Comparison of ENCODE assay signal across 8 cellular contexts in genomic region chr1:204104331-204105222, GRCh38. TPM values are rescaled to one million over a fixed set of nuclear protein-coding genes. Genes with fewer than 3 reads are reported as not detected.
DNase-seq lines count a peak whose midpoint lies in the region; ATAC-seq and TF ChIP-seq lines count a peak whose summit lies in the region.

No MANE protein-coding gene starts in this region.

- in situ Hi-C loops in mammary epithelial cell (cut with MboI; ENCODE audit: low sequenced_read_pairs in 2 of 2): no loop called here

- peaks cover 58% of the 10 kb centered on the region for H3K79me2 ChIP-seq in mammary epithelial cell (ENCODE audit: insufficient read depth, low read length)

- peak overlapping the region; percentile 75 for H2AFZ ChIP-seq in mammary epithelial cell (ENCODE audit: low read depth, low read length)

- dilution Hi-C loops in mammary epithelial cell (cut with HindIII; ENCODE audit: low sequenced_read_pairs): loop anchor here (5.0 kb wide), 2 partner anchors 62 to 102 kb away; no protein-coding TSS in a partner anchor

- H3K4me3 ChIP-seq in mammary epithelial cell (replicated peaks in 1 of 3; ENCODE audit: insufficient read depth in 1 of 3, low read depth in 2 of 3, low read length in 3 of 3) (no peak overlapping the region), mucosa of rectum (ENCODE audit: low read length in 2 of 2) (peak overlapping the region in 1 of 2 donors; percentile 19)

- TF ChIP-seq CTCF in C4-2B (conservative IDR thresholded peaks at IDR 0.05) (no peak), mammary epithelial cell (conservative IDR thresholded peaks at IDR 0.05 in 1 of 2, IDR thresholded peaks at IDR 0.05 in 1 of 2; ENCODE audit: extremely low read depth in 1 of 2, insufficient read depth in 1 of 2, low read depth in 1 of 2, low read length in 2 of 2) (no peak)

- CTCF ChIA-PET in mammary epithelial cell (lab: Charles Lee; ENCODE audit: low non-redundant PET): interaction anchor here (0.7 kb wide), 1 partner anchor 23 kb away, joined by 4 read pairs; no protein-coding TSS in a partner anchor

- DNase-seq in KG1 (lab: John Stamatoyannopoulos, UW): peak; percentile 79
- peak; percentile 17 for DNase-seq in mammary epithelial cell
- DNase-seq in stimulated activated CD4-positive, alpha-beta T cell treated with anti-CD3 and anti-CD28 coated beads, Interleukin-4, amount 100 ng/mL, for 4 hours: no peak
- DNase-seq in head of caudate nucleus: no peak

- H3K9me3 ChIP-seq in mammary epithelial cell (replicated peaks; ENCODE audit: insufficient read depth, low read length) (no peaks in the 10 kb centered on the region), mucosa of rectum (ENCODE audit: control insufficient read depth in 2 of 2, low read length in 2 of 2) (no peaks in the 10 kb centered on the region)

- H3K36me3 ChIP-seq in mammary epithelial cell (ENCODE audit: insufficient read depth, low read length): no peaks in the 10 kb centered on the region
- H3K36me3 ChIP-seq in mucosa of rectum (ENCODE audit: control insufficient read depth in 2 of 2, insufficient read depth in 2 of 2, low read length in 2 of 2): no peaks in the 10 kb centered on the region

- H3K27me3 ChIP-seq in mammary epithelial cell (ENCODE audit: insufficient read depth, low read length): no peaks in the 10 kb centered on the region
- no peaks in the 10 kb centered on the region for H3K27me3 ChIP-seq in mucosa of rectum (ENCODE audit: control insufficient read depth in 2 of 2, insufficient read depth in 2 of 2, low read length in 2 of 2)

- H3K4me1 ChIP-seq in mammary epithelial cell (ENCODE audit: insufficient read depth, low read length) (peaks cover 35% of the 10 kb centered on the region), mucosa of rectum (ENCODE audit: control insufficient read depth in 2 of 2, insufficient read depth in 2 of 2, low read length in 2 of 2) (peaks cover 18 to 29% of the 10 kb centered on the region in 2 donors)

- intact Hi-C loops in mammary epithelial cell (cut with micrococcal nuclease): no loop called here
- intact Hi-C loops in head of caudate nucleus (cut with DNase I): no loop called here

- ATAC-seq in HG03520 (IDR thresholded peaks at IDR 0.05; ENCODE audit: unreplicated experiment) (no peak), GM21723 (IDR thresholded peaks at IDR 0.05; ENCODE audit: unreplicated experiment) (no peak)

- H3K4me2 ChIP-seq in mammary epithelial cell (ENCODE audit: insufficient read depth, low read depth, low read length): peak overlapping the region; percentile 56

- 77% methylated on average over 9 of the region's 15 CpGs for WGBS in mammary epithelial cell (ENCODE audit: low coverage, missing lambda C conversion rate)

- H4K20me1 ChIP-seq in mammary epithelial cell (ENCODE audit: insufficient read depth, low read length): no peaks in the 10 kb centered on the region

- no TSS peak for BruUV-seq in mammary epithelial cell (replicated peaks; lab: Mats Ljungman, UMichigan)

- H3K9ac ChIP-seq in mammary epithelial cell (ENCODE audit: insufficient read depth, low read length) (no peak overlapping the region), mucosa of rectum (ENCODE audit: low read depth in 1 of 2, low read length in 2 of 2) (peak overlapping the region in 1 of 2 donors; percentile 16)

- H3K27ac ChIP-seq in C4-2B (peak overlapping the region; percentile 4), mammary epithelial cell (ENCODE audit: insufficient read depth, low read depth, low read length) (no peak overlapping the region), mucosa of rectum (ENCODE audit: low read depth in 2 of 2, low read length in 2 of 2) (peak overlapping the region; percentile 57 to 64)

RNA-seq across cellular contexts. Expression of gene SOX13, which starts 31.7 kb away (rescaled TPM):
- 10 to 100 TPM in 1 of 2 donors, 1 to 10 TPM in 1; 7.8 to 22.0 TPM for total RNA-seq in mammary epithelial cell
- polyA plus RNA-seq in mammary epithelial cell: 13.2 TPM
- polyA minus RNA-seq in mammary epithelial cell: 18.0 TPM

RNA-seq across cellular contexts. Expression of gene ETNK2, which starts 47.3 kb away (rescaled TPM):
- 10 to 100 TPM in 1 of 2 donors, 1 to 10 TPM in 1; 6.2 to 17.2 TPM for total RNA-seq in mammary epithelial cell
- 6.8 TPM for polyA plus RNA-seq in mammary epithelial cell
- polyA minus RNA-seq in mammary epithelial cell: 19.3 TPM

Comparison
In these comparisons a context has a peak if more than half of its experiments do, and no peak if none do; other contexts are left out.
1. DNase-seq: peak in KG1 (single experiment) and mammary epithelial cell (single experiment); none in stimulated activated CD4-positive, alpha-beta T cell treated with anti-CD3 and anti-CD28 coated beads, Interleukin-4, amount 100 ng/mL, for 4 hours (0 of 2) and head of caudate nucleus (0 of 42).